In genomic region chr3:65748326-65748725, GRCh38 we compare ENCODE assay signal across 21 cellular contexts.
DNase-seq lines count a peak whose midpoint lies in the region; ATAC-seq and TF ChIP-seq lines count a peak whose summit lies in the region.
"Had no signal": no experiment of that assay in that cellular context is flagged by ENCODE, and none has a peak within 500 bp of the region (broad histone marks: within the 10 kb centered on the region; RNA-seq: fewer than 3 reads in every experiment).

No MANE protein-coding gene starts in this region.

- no peak for TF ChIP-seq CTCF in progenitor cell of endocrine pancreas (IDR thresholded peaks at IDR 0.05; ENCODE audit: unreplicated experiment)

- ATAC-seq in stimulated activated naive B cell treated with anti-CD40 and anti-IgM and Interleukin-4, amounts not matched to agents 10 μg/mL and 1 μg/mL and 100 μg/mL, for 72 hours (replicated peaks) = no peak
- ATAC-seq in GM18498 (IDR thresholded peaks at IDR 0.05; ENCODE audit: unreplicated experiment) = no peak
- ATAC-seq: A549, GM12878, GM23338 had no signal

- H3K36me3 Mint-ChIP-seq in progenitor cell of endocrine pancreas (ENCODE audit: insufficient read depth) = peaks cover 5% of the 10 kb centered on the region
- no peaks in the 10 kb centered on the region for H3K36me3 Mint-ChIP-seq in stimulated activated naive B cell treated with anti-CD40 and anti-IgM and Interleukin-4, amounts not matched to agents 10 μg/mL and 1 μg/mL and 100 μg/mL, for 72 hours
- H3K36me3 Mint-ChIP-seq: CD14-positive monocyte; CD8-positive, alpha-beta memory T cell had no signal

- peak overlapping the region; percentile 0 for H3K27ac Mint-ChIP-seq in progenitor cell of endocrine pancreas
- H3K27ac Mint-ChIP-seq in stimulated activated naive B cell treated with anti-CD40 and anti-IgM and Interleukin-4, amounts not matched to agents 10 μg/mL and 1 μg/mL and 100 μg/mL, for 72 hours = no peak overlapping the region
- H3K27ac Mint-ChIP-seq: CD14-positive monocyte; CD4-positive, alpha-beta T cell; CD8-positive, alpha-beta memory T cell; HFFc6 had no signal

- H3K27me3 Mint-ChIP-seq in progenitor cell of endocrine pancreas = no peaks in the 10 kb centered on the region
- peaks cover 0 to 6% of the 10 kb centered on the region in 2 donors for H3K27me3 Mint-ChIP-seq in stimulated activated naive B cell treated with anti-CD40 and anti-IgM and Interleukin-4, amounts not matched to agents 10 μg/mL and 1 μg/mL and 100 μg/mL, for 72 hours
- H3K27me3 Mint-ChIP-seq: CD4-positive, alpha-beta T cell; CD8-positive, alpha-beta memory T cell had no signal

- peaks cover 5% of the 10 kb centered on the region for H3K4me1 Mint-ChIP-seq in progenitor cell of endocrine pancreas (ENCODE audit: low read depth)
- H3K4me1 Mint-ChIP-seq in stimulated activated naive B cell treated with anti-CD40 and anti-IgM and Interleukin-4, amounts not matched to agents 10 μg/mL and 1 μg/mL and 100 μg/mL, for 72 hours = no peaks in the 10 kb centered on the region
- H3K4me1 Mint-ChIP-seq: CD14-positive monocyte; CD8-positive, alpha-beta memory T cell had no signal

- DNase-seq in LHCN-M2 (ENCODE audit: low read depth) (peak; percentile 61), myocyte (ENCODE audit: low read depth) (peak; percentile 49), progenitor cell of endocrine pancreas (ENCODE audit: low spot score, unreplicated experiment) (no peak)
- no peak for DNase-seq in stimulated activated naive B cell treated with anti-CD40 and anti-IgM and Interleukin-4, amounts not matched to agents 10 μg/mL and 1 μg/mL and 100 μg/mL, for 72 hours
- no peak for DNase-seq in stimulated activated CD4-positive, alpha-beta T cell treated with anti-CD3 and anti-CD28 coated beads, Interleukin-4, amount 100 ng/mL, for 1 hour
- DNase-seq: 8988T; ACHN; AML-193; BE2C; CD4-positive, alpha-beta T cell; CD8-positive, alpha-beta memory T cell; DMS 273 treated with DMSO at 0.1 percent for 48 hours; DMS79; EL; GDM1; HFFc6 had no signal

- H3K4me3 Mint-ChIP-seq in progenitor cell of endocrine pancreas (ENCODE audit: low read depth) = no peak overlapping the region
- H3K4me3 Mint-ChIP-seq in stimulated activated naive B cell treated with anti-CD40 and anti-IgM and Interleukin-4, amounts not matched to agents 10 μg/mL and 1 μg/mL and 100 μg/mL, for 72 hours = no peak overlapping the region
- H3K4me3 Mint-ChIP-seq: CD14-positive monocyte; CD4-positive, alpha-beta T cell; CD8-positive, alpha-beta memory T cell; GM23338; HFFc6 had no signal

- H3K9me3 Mint-ChIP-seq in progenitor cell of endocrine pancreas (ENCODE audit: low read depth) = no peaks in the 10 kb centered on the region
- no peaks in the 10 kb centered on the region for H3K9me3 Mint-ChIP-seq in stimulated activated naive B cell treated with anti-CD40 and anti-IgM and Interleukin-4, amounts not matched to agents 10 μg/mL and 1 μg/mL and 100 μg/mL, for 72 hours
- H3K9me3 Mint-ChIP-seq: CD4-positive, alpha-beta T cell; GM23338; HFFc6 had no signal

Comparison
In these comparisons a context has a peak if more than half of its experiments do, and no peak if none do; other contexts are left out.
1. DNase-seq: peak in LHCN-M2 (single experiment) and myocyte (single experiment); none in progenitor cell of endocrine pancreas (single experiment), stimulated activated naive B cell treated with anti-CD40 and anti-IgM and Interleukin-4, amounts not matched to agents 10 μg/mL and 1 μg/mL and 100 μg/mL, for 72 hours (single experiment) and stimulated activated CD4-positive, alpha-beta T cell treated with anti-CD3 and anti-CD28 coated beads, Interleukin-4, amount 100 ng/mL, for 1 hour (single experiment).